ENCODE assay signal across 7 cellular contexts in genomic region chr4:114252499-114252898, GRCh38.
"Had no signal": no experiment of that assay in that cellular context is flagged by ENCODE, and none has a peak within 500 bp of the region (broad histone marks: within the 10 kb centered on the region; RNA-seq: fewer than 3 reads in every experiment).

No MANE protein-coding gene starts in this region.

- H3K4me3 Mint-ChIP-seq: H9 had no signal

- H3K4me3 ChIP-seq: GM23248, K562 had no signal

- ATAC-seq: HepG2, K562 had no signal

- H3K4me1 Mint-ChIP-seq: H9 had no signal

- DNase-seq: GM23248, GOT3, H9, HCEC 1CT, KG1 had no signal

- H3K27ac Mint-ChIP-seq: H9 had no signal
